Comparison of ENCODE assay signal across 39 cellular contexts in the genomic region with DNA sequence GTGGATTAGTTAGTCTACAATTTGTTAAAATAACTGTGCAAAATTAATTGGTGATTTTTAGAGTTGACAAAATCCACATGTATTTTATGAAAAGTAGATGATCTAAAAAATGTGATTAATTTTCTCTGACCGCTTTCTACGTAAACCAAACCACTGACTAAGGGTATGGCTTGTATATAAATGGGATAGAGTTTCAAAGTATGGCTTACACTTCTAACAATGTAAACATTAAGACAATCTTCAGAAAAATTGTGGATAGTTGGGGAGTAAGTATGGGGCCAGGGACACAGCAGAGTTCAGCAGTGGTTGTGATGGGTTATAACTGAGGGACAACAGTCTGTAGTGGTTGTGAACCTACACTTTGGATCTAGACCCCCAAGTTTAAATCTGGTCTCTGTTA. TPM values are rescaled to one million over a fixed set of nuclear protein-coding genes. Genes with fewer than 3 reads are reported as not detected.
"Had no signal": no experiment of that assay in that cellular context is flagged by ENCODE, and none has a peak within 500 bp of the region (broad histone marks: within the 10 kb centered on the region; RNA-seq: fewer than 3 reads in every experiment).

No MANE protein-coding gene starts in this region.

- H3K9me3 ChIP-seq: adrenal gland, ascending aorta, body of pancreas, breast epithelium had no signal

- H3K27me3 ChIP-seq: adrenal gland, ascending aorta, body of pancreas, brain microvascular endothelial cell, breast epithelium, cardiac muscle cell had no signal

- H3K4me1 ChIP-seq: adrenal gland, ascending aorta, body of pancreas, breast epithelium had no signal

- H3K36me3 ChIP-seq: adrenal gland, ascending aorta, brain microvascular endothelial cell, breast epithelium, cardiac muscle cell had no signal

- H3K27ac ChIP-seq: adrenal gland, ascending aorta, body of pancreas, brain microvascular endothelial cell, breast epithelium, cardiac muscle cell had no signal

- H3K4me3 ChIP-seq: adrenal gland, ascending aorta, body of pancreas, breast epithelium, cardiac muscle cell had no signal

- FAIRE-seq: astrocyte, bronchial epithelial cell had no signal

- DNase-seq: activated effector memory CD4-positive, alpha-beta T cell treated with anti-CD3 and anti-CD28 coated beads, Interleukin-2, amount 50 U/mL, for 16 hours; activated effector memory CD4-positive, alpha-beta T cell treated with Interleukin-2 at 50 U/mL for 16 hours; activated gamma-delta T cell; activated gamma-delta T cell treated with Interleukin-2 at 50 U/mL for 16 hours; activated naive CD4-positive, alpha-beta T cell; activated naive CD4-positive, alpha-beta T cell treated with anti-CD3 and anti-CD28 coated beads for 36 hours; activated naive CD4-positive, alpha-beta T cell treated with anti-CD3 and anti-CD28 coated beads, Interleukin-2, amount 10 ng/mL, durations not matched to agents 7 days and 5 days; activated naive CD4-positive, alpha-beta T cell treated with anti-CD3 and anti-CD28 coated beads, Interleukin-2, amount 50 U/mL, for 16 hours; activated naive CD4-positive, alpha-beta T cell treated with Interleukin-2 at 50 U/mL for 16 hours; activated naive CD8-positive, alpha-beta T cell treated with anti-CD3 and anti-CD28 coated beads for 36 hours; activated naive CD8-positive, alpha-beta T cell treated with anti-CD3 and anti-CD28 coated beads, Interleukin-2, amount 10 ng/mL, durations not matched to agents 7 days and 5 days; activated naive CD8-positive, alpha-beta T cell treated with anti-CD3 and anti-CD28 coated beads, Interleukin-2, amount 50 U/mL, for 24 hours; activated T-cell treated with anti-CD3 and anti-CD28 coated beads, Interleukin-2, amount 50 U/mL, for 1 hour; activated T-cell treated with anti-CD3 and anti-CD28 coated beads, Interleukin-2, amount 50 U/mL, for 24 hours; activated T-cell treated with anti-CD3 and anti-CD28 coated beads, Interleukin-2, amount 50 U/mL, for 4 hours; activated T-cell treated with anti-CD3 and anti-CD28 coated beads, Interleukin-2, amount 50 U/mL, for 48 hours; activated T-cell treated with anti-CD3 and anti-CD28 coated beads, Interleukin-2, amount 50 U/mL, for 72 hours; adrenal gland; amniotic stem cell; amygdala; anterior cingulate cortex; aorta; body of pancreas; brain microvascular endothelial cell; caudate nucleus; central memory CD4-positive, alpha-beta T cell; cerebellar nuclear complex had no signal

- ATAC-seq: activated naive CD4-positive, alpha-beta T cell treated with anti-CD3 and anti-CD28 coated beads, Interleukin-2, amount 50 U/mL, for 72 hours; activated naive CD8-positive, alpha-beta T cell treated with anti-CD3 and anti-CD28 coated beads, Interleukin-2, amount 50 U/mL, for 24 hours; activated T-cell treated with anti-CD3 and anti-CD28 coated beads, Interleukin-2, amount 50 U/mL, for 4 hours; activated T-cell treated with anti-CD3 and anti-CD28 coated beads, Interleukin-2, amount 50 U/mL, for 72 hours; activated T-helper 17 cell treated with anti-CD3 and anti-CD28 coated beads, Interleukin-2, amount 50 U/mL, for 72 hours; body of pancreas had no signal

RNA-seq across cellular contexts. Expression of gene GABRA4, which starts 39.8 kb away (rescaled TPM):
- total RNA-seq: activated naive CD4-positive, alpha-beta T cell treated with anti-CD3 and anti-CD28 coated beads for 36 hours; activated naive CD4-positive, alpha-beta T cell treated with anti-CD3 and anti-CD28 coated beads, Interleukin-2, amount 50 U/mL, for 72 hours; activated naive CD8-positive, alpha-beta T cell treated with anti-CD3 and anti-CD28 coated beads for 36 hours; activated naive CD8-positive, alpha-beta T cell treated with anti-CD3 and anti-CD28 coated beads, Interleukin-2, amount 10 ng/mL, durations not matched to agents 7 days and 5 days; activated T-cell treated with anti-CD3 and anti-CD28 coated beads, Interleukin-2, amount 50 U/mL, for 4 hours; activated T-cell treated with anti-CD3 and anti-CD28 coated beads, Interleukin-2, amount 50 U/mL, for 72 hours; activated T-helper 1 cell treated with anti-CD3 and anti-CD28 coated beads, Interleukin-12 subunit alpha, Interleukin-12 subunit beta, Interleukin-2, Interleukin-4 antibody, amounts not matched to agents 30 ng/mL and 10 ng/mL and 1 ng/mL, durations not matched to agents 14 hours and 24 hours and 36 hours; activated T-helper 17 cell treated with anti-CD3 and anti-CD28 coated beads, Interleukin-2, amount 50 U/mL, for 72 hours; activated T-helper 2 cell treated with anti-CD3 and anti-CD28 coated beads, Interferon-gamma antibody, Interleukin-2, Interleukin-4, amounts not matched to agents 10 μg/mL and 5 μg/mL and 100 μg/mL, durations not matched to agents 14 hours and 24 hours and 36 hours; astrocyte; bronchial epithelial cell had no signal
- polyA plus RNA-seq: adipose tissue had no signal

RNA-seq across cellular contexts. Expression of gene COX7B2, which starts 44.5 kb away (rescaled TPM):
- total RNA-seq: activated naive CD4-positive, alpha-beta T cell treated with anti-CD3 and anti-CD28 coated beads for 36 hours; activated naive CD4-positive, alpha-beta T cell treated with anti-CD3 and anti-CD28 coated beads, Interleukin-2, amount 50 U/mL, for 72 hours; activated naive CD8-positive, alpha-beta T cell treated with anti-CD3 and anti-CD28 coated beads for 36 hours; activated naive CD8-positive, alpha-beta T cell treated with anti-CD3 and anti-CD28 coated beads, Interleukin-2, amount 10 ng/mL, durations not matched to agents 7 days and 5 days; activated T-cell treated with anti-CD3 and anti-CD28 coated beads, Interleukin-2, amount 50 U/mL, for 4 hours; activated T-cell treated with anti-CD3 and anti-CD28 coated beads, Interleukin-2, amount 50 U/mL, for 72 hours; activated T-helper 1 cell treated with anti-CD3 and anti-CD28 coated beads, Interleukin-12 subunit alpha, Interleukin-12 subunit beta, Interleukin-2, Interleukin-4 antibody, amounts not matched to agents 30 ng/mL and 10 ng/mL and 1 ng/mL, durations not matched to agents 14 hours and 24 hours and 36 hours; activated T-helper 17 cell treated with anti-CD3 and anti-CD28 coated beads, Interleukin-2, amount 50 U/mL, for 72 hours; activated T-helper 2 cell treated with anti-CD3 and anti-CD28 coated beads, Interferon-gamma antibody, Interleukin-2, Interleukin-4, amounts not matched to agents 10 μg/mL and 5 μg/mL and 100 μg/mL, durations not matched to agents 14 hours and 24 hours and 36 hours; adrenal gland; aorta; ascending aorta; astrocyte; body of pancreas; breast epithelium; bronchial epithelial cell; cardiac muscle cell; cardiac septum; cerebellum had no signal
- polyA plus RNA-seq: adipose tissue, adrenal gland, aorta, cardiac muscle cell had no signal
